In genomic region chr2:188170356-188170755, GRCh38 we compare ENCODE assay signal across 25 cellular contexts.
"Had no signal": no experiment of that assay in that cellular context is flagged by ENCODE, and none has a peak within 500 bp of the region (broad histone marks: within the 10 kb centered on the region; RNA-seq: fewer than 3 reads in every experiment).

No MANE protein-coding gene starts in this region.

- H3K36me3 ChIP-seq: left ventricle myocardium inferior, pancreas, prostate gland, stomach, thoracic aorta, tibial nerve, upper lobe of left lung, vagina had no signal

- FAIRE-seq: kidney, pancreas had no signal

- H3K9me3 ChIP-seq: pancreas, prostate gland, thoracic aorta, tibial nerve, upper lobe of left lung, vagina had no signal

- H3K4me3 ChIP-seq: left ventricle myocardium inferior, lung, pancreas, prostate gland, skin epidermis, stomach, thoracic aorta, tibial nerve, upper lobe of left lung, vagina had no signal

- DNase-seq: hippocampal formation; kidney; left colon; left ventricle myocardium inferior; naive thymus-derived CD8-positive, alpha-beta T cell; nucleus accumbens; pancreas; posterior cingulate gyrus; retina; right cardiac atrium; stimulated activated CD4-positive, alpha-beta T cell treated with anti-CD3 and anti-CD28 coated beads, Interleukin-12 subunit alpha, Interleukin-12 subunit beta, amount 100 ng/mL, for 4 hours; stimulated activated CD4-positive, alpha-beta T cell treated with anti-CD3 and anti-CD28 coated beads, Interleukin-15, amount 100 ng/mL, for 24 hours; stimulated activated CD4-positive, alpha-beta T cell treated with anti-CD3 and anti-CD28 coated beads, Interleukin-2, amount 100 ng/mL, for 24 hours; stimulated activated CD4-positive, alpha-beta T cell treated with anti-CD3 and anti-CD28 coated beads, Interleukin-4, amount 100 ng/mL, for 1 hour; stimulated activated naive B cell treated with anti-CD40 and anti-IgM and Interleukin-4, amounts not matched to agents 10 μg/mL and 1 μg/mL and 100 μg/mL, for 72 hours; stimulated activated naive CD8-positive, alpha-beta T cell treated with anti-CD3 and anti-CD28 coated beads, Interleukin-15, Interleukin-2, amounts not matched to agents 100 U/mL and 50 U/mL, for 24 hours; stomach; upper lobe of left lung had no signal

- H3K27me3 ChIP-seq: pancreas, stomach, tibial nerve, upper lobe of left lung, vagina had no signal

- H3K4me1 ChIP-seq: left ventricle myocardium inferior, pancreas, prostate gland, stomach, tibial nerve, upper lobe of left lung, vagina had no signal

- ATAC-seq: left colon; naive thymus-derived CD8-positive, alpha-beta T cell; pancreas; right cardiac atrium; sciatic nerve; stimulated activated naive B cell treated with anti-CD40 and anti-IgM and Interleukin-4, amounts not matched to agents 10 μg/mL and 1 μg/mL and 100 μg/mL, for 72 hours; stimulated activated naive CD8-positive, alpha-beta T cell treated with anti-CD3 and anti-CD28 coated beads, Interleukin-15, Interleukin-2, amounts not matched to agents 100 U/mL and 50 U/mL, for 24 hours had no signal

- H3K27ac ChIP-seq: left ventricle myocardium inferior, pancreas, prostate gland, skin epidermis, stomach, thoracic aorta, tibial nerve, upper lobe of left lung, vagina had no signal
